15 cellular contexts compared by ENCODE assay signal in the genomic region with DNA sequence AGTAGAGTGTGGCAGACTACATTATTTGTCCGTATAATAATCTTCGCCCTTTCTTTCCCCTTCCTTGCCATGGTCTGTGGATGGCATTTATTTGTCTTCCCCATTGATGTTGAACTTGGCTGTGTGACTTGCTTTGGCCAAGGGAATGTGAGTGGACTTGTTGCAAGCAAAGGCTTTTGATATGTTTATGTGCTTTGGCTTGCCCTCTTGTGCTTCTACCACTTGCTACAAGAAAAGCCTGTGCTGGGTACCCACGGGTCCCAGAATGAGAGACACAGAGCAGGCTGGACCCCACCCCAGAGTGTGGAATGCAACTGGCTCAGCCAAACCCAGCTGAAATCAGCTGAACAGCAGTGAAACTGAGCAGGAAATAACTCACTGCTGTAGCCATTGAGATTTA.
DNase-seq lines count a peak whose midpoint lies in the region; ATAC-seq and TF ChIP-seq lines count a peak whose summit lies in the region.
"Had no signal": no experiment of that assay in that cellular context is flagged by ENCODE, and none has a peak within 500 bp of the region (broad histone marks: within the 10 kb centered on the region; RNA-seq: fewer than 3 reads in every experiment).

No MANE protein-coding gene starts in this region.

- DNase-seq in astrocyte of the hippocampus (ENCODE audit: low read depth, low spot score) (peak; percentile 51), ecto neural progenitor cell (ENCODE audit: low spot score) (peak; percentile 16), left lung (no peak), type B pancreatic cell (ENCODE audit: extremely low spot score, unreplicated experiment) (no peak), dermis blood vessel endothelial cell (no peak)
- DNase-seq in stimulated activated CD4-positive, alpha-beta T cell treated with anti-CD3 and anti-CD28 coated beads, Interleukin-2, amount 100 ng/mL, for 48 hours = no peak
- DNase-seq in activated CD8-positive, alpha-beta memory T cell treated with anti-CD3 and anti-CD28 coated beads, Interleukin-2, amount 10 ng/mL, durations not matched to agents 7 days and 5 days = no peak
- DNase-seq: BE2C; CD4-positive, alpha-beta memory T cell; DMS79; GM23248; H7 had no signal

- CTCF ChIA-PET in activated CD8-positive, alpha-beta memory T cell treated with anti-CD3 and anti-CD28 coated beads, Interleukin-2, amount 10 ng/mL, durations not matched to agents 7 days and 5 days (lab: Charles Lee) = no interaction called here

- H3K27me3 ChIP-seq in left lung = no peaks in the 10 kb centered on the region
- H3K27me3 ChIP-seq: BE2C had no signal

- H3K27ac ChIP-seq in left lung = no peak overlapping the region
- H3K27ac ChIP-seq: A549, C4-2B, GM23248 had no signal

- H3K36me3 Mint-ChIP-seq in type B pancreatic cell = no peaks in the 10 kb centered on the region
- no peaks in the 10 kb centered on the region for H3K36me3 Mint-ChIP-seq in activated CD8-positive, alpha-beta memory T cell treated with anti-CD3 and anti-CD28 coated beads, Interleukin-2, amount 10 ng/mL, durations not matched to agents 7 days and 5 days
- H3K36me3 Mint-ChIP-seq: CD4-positive, alpha-beta memory T cell had no signal

- intact Hi-C loops in left lung (cut with DNase I) = no loop called here

- H3K27ac Mint-ChIP-seq in type B pancreatic cell = peak overlapping the region; percentile 50
- no peak overlapping the region for H3K27ac Mint-ChIP-seq in activated CD8-positive, alpha-beta memory T cell treated with anti-CD3 and anti-CD28 coated beads, Interleukin-2, amount 10 ng/mL, durations not matched to agents 7 days and 5 days
- H3K27ac Mint-ChIP-seq: CD4-positive, alpha-beta memory T cell had no signal

- H3K4me3 Mint-ChIP-seq in type B pancreatic cell = no peak overlapping the region
- no peak overlapping the region for H3K4me3 Mint-ChIP-seq in activated CD8-positive, alpha-beta memory T cell treated with anti-CD3 and anti-CD28 coated beads, Interleukin-2, amount 10 ng/mL, durations not matched to agents 7 days and 5 days
- H3K4me3 Mint-ChIP-seq: CD4-positive, alpha-beta memory T cell had no signal

- no peak overlapping the region for H3K4me3 ChIP-seq in left lung
- H3K4me3 ChIP-seq: A549, GM12878, GM23248 had no signal

- H3K9me3 ChIP-seq in left lung = no peaks in the 10 kb centered on the region
- H3K9me3 ChIP-seq: A549, BE2C had no signal

- peak; percentile 61 for ATAC-seq in left lung
- ATAC-seq in activated CD8-positive, alpha-beta memory T cell treated with anti-CD3 and anti-CD28 coated beads, Interleukin-2, amount 10 ng/mL, durations not matched to agents 7 days and 5 days = no peak
- ATAC-seq: A549, GM12878 had no signal

- H3K4me1 ChIP-seq in left lung = no peaks in the 10 kb centered on the region
- H3K4me1 ChIP-seq: A549, BE2C had no signal

- H3K36me3 ChIP-seq in left lung = no peaks in the 10 kb centered on the region
- H3K36me3 ChIP-seq: BE2C had no signal

- peaks cover 9% of the 10 kb centered on the region for H3K4me1 Mint-ChIP-seq in type B pancreatic cell (ENCODE audit: unreplicated experiment)
- no peaks in the 10 kb centered on the region for H3K4me1 Mint-ChIP-seq in activated CD8-positive, alpha-beta memory T cell treated with anti-CD3 and anti-CD28 coated beads, Interleukin-2, amount 10 ng/mL, durations not matched to agents 7 days and 5 days
- H3K4me1 Mint-ChIP-seq: CD4-positive, alpha-beta memory T cell had no signal

- no peak for TF ChIP-seq CTCF in left lung (IDR thresholded peaks at IDR 0.05)
- TF ChIP-seq CTCF in type B pancreatic cell (conservative IDR thresholded peaks at IDR 0.05) = no peak

- peaks cover 4% of the 10 kb centered on the region for H3K27me3 Mint-ChIP-seq in type B pancreatic cell
- H3K27me3 Mint-ChIP-seq in activated CD8-positive, alpha-beta memory T cell treated with anti-CD3 and anti-CD28 coated beads, Interleukin-2, amount 10 ng/mL, durations not matched to agents 7 days and 5 days = peaks cover 7% of the 10 kb centered on the region

- no peaks in the 10 kb centered on the region for H3K9me3 Mint-ChIP-seq in type B pancreatic cell
- H3K9me3 Mint-ChIP-seq in activated CD8-positive, alpha-beta memory T cell treated with anti-CD3 and anti-CD28 coated beads, Interleukin-2, amount 10 ng/mL, durations not matched to agents 7 days and 5 days (ENCODE audit: low read depth) = no peaks in the 10 kb centered on the region
- H3K9me3 Mint-ChIP-seq: CD4-positive, alpha-beta memory T cell had no signal

Comparison
In these comparisons a context has a peak if more than half of its experiments do, and no peak if none do; other contexts are left out.
1. DNase-seq: peak in astrocyte of the hippocampus (single experiment) and ecto neural progenitor cell (single experiment); none in left lung (0 of 2), type B pancreatic cell (single experiment), stimulated activated CD4-positive, alpha-beta T cell treated with anti-CD3 and anti-CD28 coated beads, Interleukin-2, amount 100 ng/mL, for 48 hours (0 of 2), activated CD8-positive, alpha-beta memory T cell treated with anti-CD3 and anti-CD28 coated beads, Interleukin-2, amount 10 ng/mL, durations not matched to agents 7 days and 5 days (single experiment) and dermis blood vessel endothelial cell (single experiment).